In the genomic region with DNA sequence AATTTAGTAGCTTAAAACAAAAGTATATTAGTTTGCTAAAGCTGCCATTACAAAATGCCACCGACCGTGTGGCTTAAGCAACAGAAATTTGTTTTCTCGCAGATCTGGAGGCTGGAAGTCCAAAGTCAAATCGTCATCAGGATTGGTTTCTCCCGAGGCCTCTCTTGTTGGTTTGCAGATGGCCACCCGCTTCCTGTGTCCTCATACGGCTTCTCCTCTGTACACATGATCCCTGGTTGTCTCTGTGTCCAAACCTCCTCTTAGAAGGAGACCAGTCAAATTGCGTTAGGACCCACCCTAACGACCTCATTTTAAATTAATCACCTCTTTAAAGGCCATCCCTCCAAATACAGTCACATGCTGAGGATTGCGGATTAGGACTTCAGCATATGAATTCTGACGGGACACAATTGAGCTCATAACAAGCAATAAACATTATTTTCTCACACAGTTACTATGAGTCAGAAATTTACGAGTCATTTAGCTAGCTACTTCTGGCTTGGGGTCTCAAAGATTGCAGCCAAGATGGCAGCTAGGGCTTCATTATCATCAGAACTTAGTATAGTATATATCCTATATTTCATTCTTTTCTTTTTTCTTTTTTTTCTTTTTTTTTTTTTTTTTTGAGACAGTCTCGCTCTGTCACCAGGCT, we compare ENCODE assay signal across 1 cellular context.
A peak's percentile ranks its signal among the peaks of the same experiment; 100 is the strongest.
TF ChIP-seq lines count a peak whose summit lies in the region.

No MANE protein-coding gene starts in this region.

TF ChIP-seq in K562, 482 proteins besides CTCF, POLR2A, EP300 and RAD21:
- TF ChIP-seq, protein P1, sequence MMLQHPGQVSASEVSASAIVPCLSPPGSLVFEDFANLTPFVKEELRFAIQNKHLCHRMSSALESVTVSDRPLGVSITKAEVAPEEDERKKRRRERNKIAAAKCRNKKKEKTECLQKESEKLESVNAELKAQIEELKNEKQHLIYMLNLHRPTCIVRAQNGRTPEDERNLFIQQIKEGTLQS (IDR thresholded peaks at IDR 0.05), result peak; percentile 22; the same call in 1 of the 2 replicates
- TF ChIP-seq, protein P1 (CRISPR knock-in tag; conservative IDR thresholded peaks at IDR 0.05), result no peak
- TF ChIP-seq ZBTB17 (CRISPR knock-in tag; IDR thresholded peaks at IDR 0.05), result no peak
- no peak for TF ChIP-seq TARDBP (IDR thresholded peaks at IDR 0.05)
- no peak for TF ChIP-seq ZNF77 (CRISPR knock-in tag; IDR thresholded peaks at IDR 0.05)
- no peak for TF ChIP-seq PRPF4 (IDR thresholded peaks at IDR 0.05; ENCODE audit: insufficient read depth, low read depth, low read length, poor library complexity, severe bottlenecking)
- TF ChIP-seq, protein P2, sequence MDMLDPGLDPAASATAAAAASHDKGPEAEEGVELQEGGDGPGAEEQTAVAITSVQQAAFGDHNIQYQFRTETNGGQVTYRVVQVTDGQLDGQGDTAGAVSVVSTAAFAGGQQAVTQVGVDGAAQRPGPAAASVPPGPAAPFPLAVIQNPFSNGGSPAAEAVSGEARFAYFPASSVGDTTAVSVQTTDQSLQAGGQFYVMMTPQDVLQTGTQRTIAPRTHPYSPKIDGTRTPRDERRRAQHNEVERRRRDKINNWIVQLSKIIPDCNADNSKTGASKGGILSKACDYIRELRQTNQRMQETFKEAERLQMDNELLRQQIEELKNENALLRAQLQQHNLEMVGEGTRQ (CRISPR knock-in tag; IDR thresholded peaks at IDR 0.05), result no peak
